23 cellular contexts compared by ENCODE assay signal in genomic region chr11:110859240-110859835, GRCh38.
"Had no signal": no experiment of that assay in that cellular context is flagged by ENCODE, and none has a peak within 500 bp of the region (broad histone marks: within the 10 kb centered on the region; RNA-seq: fewer than 3 reads in every experiment).

No MANE protein-coding gene starts in this region.

- H3K4me3 ChIP-seq: cardiac muscle cell, left lung, smooth muscle cell, thoracic aorta, upper lobe of right lung had no signal

- H3K9ac ChIP-seq: parathyroid adenoma had no signal

- H3K4me1 Mint-ChIP-seq: activated naive CD4-positive, alpha-beta T cell treated with anti-CD3 and anti-CD28 coated beads, Interleukin-2, amount 10 ng/mL, durations not matched to agents 7 days and 5 days had no signal

- H2AFZ ChIP-seq: parathyroid adenoma had no signal

- H3K9me3 Mint-ChIP-seq: activated B cell treated with CpG ODN at 0.5 μM for 24 hours; activated CD4-positive, alpha-beta memory T cell treated with anti-CD3 and anti-CD28 coated beads for 36 hours; activated naive CD4-positive, alpha-beta T cell treated with anti-CD3 and anti-CD28 coated beads, Interleukin-2, amount 10 ng/mL, durations not matched to agents 7 days and 5 days; dendritic cell treated with granulocyte-macrophage colony-stimulating factor and Interleukin-4, amounts not matched to agents 40 ng/mL and 50 ng/mL, for 4 days; T-helper 1 cell treated with Interleukin-12 subunit alpha and Interleukin-12 subunit beta and Interleukin-4 antibody, amounts not matched to agents 30 μg/mL and 1 μg/mL, for 36 hours had no signal

- H3K27ac ChIP-seq: cardiac muscle cell, foreskin keratinocyte, left lung, parathyroid adenoma, thoracic aorta, upper lobe of right lung had no signal

- H3K4me3 Mint-ChIP-seq: activated B cell treated with CpG ODN at 0.5 μM for 24 hours; activated CD4-positive, alpha-beta memory T cell treated with anti-CD3 and anti-CD28 coated beads for 36 hours; activated naive CD4-positive, alpha-beta T cell treated with anti-CD3 and anti-CD28 coated beads, Interleukin-2, amount 10 ng/mL, durations not matched to agents 7 days and 5 days; activated T-cell treated with anti-CD3 and anti-CD28 coated beads, Interleukin-2, amount 50 U/mL, for 72 hours; dendritic cell treated with granulocyte-macrophage colony-stimulating factor and Interleukin-4, amounts not matched to agents 40 ng/mL and 50 ng/mL, for 4 days; T-helper 1 cell treated with Interleukin-12 subunit alpha and Interleukin-12 subunit beta and Interleukin-4 antibody, amounts not matched to agents 30 μg/mL and 1 μg/mL, for 36 hours had no signal

- ATAC-seq: activated T-cell treated with anti-CD3 and anti-CD28 coated beads, Interleukin-2, amount 50 U/mL, for 72 hours; foreskin keratinocyte; left lung; upper lobe of right lung had no signal

- H3K4me1 ChIP-seq: foreskin keratinocyte, parathyroid adenoma, upper lobe of right lung had no signal

- H3K36me3 ChIP-seq: cardiac muscle cell, left lung, thoracic aorta, upper lobe of right lung had no signal

- H3K27ac Mint-ChIP-seq: activated B cell treated with CpG ODN at 0.5 μM for 24 hours; activated CD4-positive, alpha-beta memory T cell treated with anti-CD3 and anti-CD28 coated beads for 36 hours; activated naive CD4-positive, alpha-beta T cell treated with anti-CD3 and anti-CD28 coated beads, Interleukin-2, amount 10 ng/mL, durations not matched to agents 7 days and 5 days; activated T-cell treated with anti-CD3 and anti-CD28 coated beads, Interleukin-2, amount 50 U/mL, for 72 hours; dendritic cell treated with granulocyte-macrophage colony-stimulating factor and Interleukin-4, amounts not matched to agents 40 ng/mL and 50 ng/mL, for 4 days; T-helper 1 cell treated with Interleukin-12 subunit alpha and Interleukin-12 subunit beta and Interleukin-4 antibody, amounts not matched to agents 30 μg/mL and 1 μg/mL, for 36 hours had no signal

- H3K27me3 Mint-ChIP-seq: activated B cell treated with CpG ODN at 0.5 μM for 24 hours; dendritic cell treated with granulocyte-macrophage colony-stimulating factor and Interleukin-4, amounts not matched to agents 40 ng/mL and 50 ng/mL, for 4 days had no signal

- H3K27me3 ChIP-seq: cardiac muscle cell, left lung, upper lobe of right lung had no signal

- H3K4me2 ChIP-seq: smooth muscle cell had no signal

- H3K79me2 ChIP-seq: parathyroid adenoma had no signal

- H3K9me3 ChIP-seq: left lung, thoracic aorta, upper lobe of right lung had no signal

- DNase-seq: activated B cell treated with CpG ODN at 0.5 μM for 24 hours; activated CD4-positive, alpha-beta memory T cell treated with anti-CD3 and anti-CD28 coated beads for 36 hours; activated CD4-positive, alpha-beta T cell treated with anti-CD3 and anti-CD28 coated beads for 48 hours; activated effector memory CD4-positive, alpha-beta T cell treated with Interleukin-2 at 50 U/mL for 16 hours; activated naive CD4-positive, alpha-beta T cell treated with anti-CD3 and anti-CD28 coated beads, Interleukin-2, amount 10 ng/mL, durations not matched to agents 7 days and 5 days; activated T-cell treated with anti-CD3 and anti-CD28 coated beads, Interleukin-2, amount 50 U/mL, for 72 hours; effector CD4-positive, alpha-beta T cell; erythroblast; foreskin keratinocyte; kidney; left lung; midbrain; nucleus accumbens; stimulated activated CD4-positive, alpha-beta T cell treated with anti-CD3 and anti-CD28 coated beads, Interleukin-15, amount 100 ng/mL, for 24 hours; stimulated activated CD4-positive, alpha-beta T cell treated with anti-CD3 and anti-CD28 coated beads, Interleukin-4, amount 100 ng/mL, for 1 hour; stimulated activated naive CD4-positive, alpha-beta T cell; upper lobe of right lung had no signal

- H3K36me3 Mint-ChIP-seq: activated CD4-positive, alpha-beta memory T cell treated with anti-CD3 and anti-CD28 coated beads for 36 hours; activated naive CD4-positive, alpha-beta T cell treated with anti-CD3 and anti-CD28 coated beads, Interleukin-2, amount 10 ng/mL, durations not matched to agents 7 days and 5 days had no signal
